In genomic region chr10:29757551-29758297, GRCh38 we compare ENCODE assay signal across 1 cellular context.
TF ChIP-seq lines count a peak whose summit lies in the region.

No MANE protein-coding gene starts in this region.

TF ChIP-seq in GM23338, 12 proteins besides CTCF, POLR2A, EP300 and RAD21 (continued from another document):
- TF ChIP-seq ZNF462 (CRISPR knock-in tag; IDR thresholded peaks at IDR 0.05) (no peak), POLR2AphosphoS5 (IDR thresholded peaks at IDR 0.05; ENCODE audit: low read depth) (no peak)
